In the genomic region with DNA sequence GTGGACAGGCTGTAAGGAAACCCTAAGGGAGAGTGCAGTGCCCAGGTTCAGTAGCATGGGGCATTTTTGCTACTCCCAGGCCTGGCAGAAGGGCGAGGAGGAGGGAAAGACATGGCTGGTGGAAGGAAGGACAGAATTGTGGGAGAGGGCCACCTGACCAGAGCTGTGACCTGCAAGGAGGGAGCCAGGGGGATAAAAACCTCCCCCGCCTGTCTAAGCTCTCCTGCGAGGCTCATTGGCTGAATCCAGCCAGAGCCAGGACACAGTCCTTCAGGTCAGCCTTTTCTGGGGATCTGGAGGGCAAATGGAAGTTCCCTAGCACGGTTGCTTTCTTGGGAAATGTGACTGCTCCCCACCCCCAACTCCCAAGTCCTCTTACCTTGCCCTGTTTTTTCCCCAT, we compare ENCODE assay signal across 13 cellular contexts. TPM values are rescaled to one million over a fixed set of nuclear protein-coding genes. Genes with fewer than 3 reads are reported as not detected.
DNase-seq lines count a peak whose midpoint lies in the region; ATAC-seq and TF ChIP-seq lines count a peak whose summit lies in the region.
"Had no signal": no experiment of that assay in that cellular context is flagged by ENCODE, and none has a peak within 500 bp of the region (broad histone marks: within the 10 kb centered on the region; RNA-seq: fewer than 3 reads in every experiment).

No MANE protein-coding gene starts in this region.

- ATAC-seq in activated CD4-positive, alpha-beta T cell treated with anti-CD3 and anti-CD28 coated beads for 36 hours, result no peak
- ATAC-seq in activated B cell treated with CpG ODN at 0.5 μM for 24 hours (ENCODE audit: low read depth), result no peak
- no peak for ATAC-seq in GM18517 (IDR thresholded peaks at IDR 0.05; ENCODE audit: unreplicated experiment)
- ATAC-seq in GM18868 (IDR thresholded peaks at IDR 0.05; ENCODE audit: unreplicated experiment), result no peak

- no peaks in the 10 kb centered on the region for H3K27me3 Mint-ChIP-seq in activated CD4-positive, alpha-beta T cell treated with anti-CD3 and anti-CD28 coated beads for 36 hours
- H3K27me3 Mint-ChIP-seq in activated B cell treated with CpG ODN at 0.5 μM for 24 hours, result no peaks in the 10 kb centered on the region

- 86% methylated on average over 4 of the region's 4 CpGs for WGBS in mesenchymal stem cell
- WGBS in suprapubic skin, result 89% methylated on average over 4 of the region's 4 CpGs

- peak overlapping the region; percentile 71 for H2BK15ac ChIP-seq in mesenchymal stem cell (ENCODE audit: low read depth, poor library complexity, severe bottlenecking)

- H3K27me3 ChIP-seq in mesenchymal stem cell (ENCODE audit: control insufficient read depth in 1 of 2, insufficient read depth in 1 of 2, low read length in 2 of 2) (no peaks in the 10 kb centered on the region), suprapubic skin (no peaks in the 10 kb centered on the region), Karpas-422 (ENCODE audit: low read length) (peaks cover 2% of the 10 kb centered on the region; the same call in 1 of the 2 replicates)

- H3K27ac ChIP-seq in mesenchymal stem cell (ENCODE audit: low read length, poor library complexity, severe bottlenecking) (no peak overlapping the region), suprapubic skin (peak overlapping the region; percentile 82), Karpas-422 (ENCODE audit: low read length) (no peak overlapping the region)

- TF ChIP-seq POLR2A in suprapubic skin (IDR thresholded peaks at IDR 0.05), result no peak

- H3K4me3 ChIP-seq in mesenchymal stem cell (ENCODE audit: insufficient read depth in 1 of 2, low read depth in 1 of 2, low read length in 2 of 2) (no peak overlapping the region), suprapubic skin (no peak overlapping the region), Karpas-422 (ENCODE audit: low read length) (no peak overlapping the region)

- no peaks in the 10 kb centered on the region for H3K9me2 ChIP-seq in Karpas-422 (replicated peaks; ENCODE audit: insufficient read depth, low read length)

- no peaks in the 10 kb centered on the region for H4K20me1 ChIP-seq in Karpas-422 (ENCODE audit: insufficient read depth, low read depth, low read length)

- peaks cover 43% of the 10 kb centered on the region for H3K4me1 Mint-ChIP-seq in activated CD4-positive, alpha-beta T cell treated with anti-CD3 and anti-CD28 coated beads for 36 hours
- H3K4me1 Mint-ChIP-seq in activated B cell treated with CpG ODN at 0.5 μM for 24 hours, result peaks cover 73% of the 10 kb centered on the region

- POLR2A ChIA-PET in activated CD4-positive, alpha-beta T cell treated with anti-CD3 and anti-CD28 coated beads for 36 hours (lab: Charles Lee), result no interaction called here
- POLR2A ChIA-PET in activated B cell treated with CpG ODN at 0.5 μM for 24 hours (lab: Charles Lee), result no interaction called here

- intact Hi-C loops in activated CD4-positive, alpha-beta T cell treated with anti-CD3 and anti-CD28 coated beads for 36 hours (cut with DNase I, micrococcal nuclease), result loop anchor here in 1 of 2 experiments (10.0 kb wide), 2 partner anchors 454 to 896 kb away; partner anchors contain the start of gene DENND4A
- intact Hi-C loops in activated B cell treated with CpG ODN at 0.5 μM for 24 hours (cut with micrococcal nuclease), result loop anchor here (10.0 kb wide), 1 partner anchor 1704 kb away; no protein-coding TSS in a partner anchor

- H3K4me2 ChIP-seq in mesenchymal stem cell (ENCODE audit: low read length, poor library complexity, severe bottlenecking) (no peak overlapping the region), Karpas-422 (ENCODE audit: low read depth, low read length, poor library complexity, severe bottlenecking) (no peak overlapping the region)

- peak overlapping the region in 1 of 2 experiments; percentile 27 for H2BK12ac ChIP-seq in mesenchymal stem cell (ENCODE audit: low read length in 2 of 2)

- no peak overlapping the region for H3K23ac ChIP-seq in mesenchymal stem cell (ENCODE audit: low read length in 2 of 2)

- no peak overlapping the region for H3K4me3 Mint-ChIP-seq in activated CD4-positive, alpha-beta T cell treated with anti-CD3 and anti-CD28 coated beads for 36 hours
- no peak overlapping the region for H3K4me3 Mint-ChIP-seq in activated B cell treated with CpG ODN at 0.5 μM for 24 hours

- DNase-seq in activated CD4-positive, alpha-beta T cell treated with anti-CD3 and anti-CD28 coated beads for 36 hours, result no peak
- DNase-seq in activated CD4-positive, alpha-beta T cell treated with anti-CD3 and anti-CD28 coated beads, Interleukin-2, amount 50 U/mL, for 48 hours, result no peak
- no peak for DNase-seq in activated B cell treated with CpG ODN at 0.5 μM for 24 hours
- no peak for DNase-seq in mesenchymal stem cell
- no peak for DNase-seq in suprapubic skin (ENCODE audit: low spot score in 2 of 2)
- no peak for DNase-seq in Karpas-422
- DNase-seq: activated CD4-positive, CD25-positive, alpha-beta regulatory T cell treated with anti-CD3 and anti-CD28 coated beads, Interleukin-2, amount 50 U/mL, for 72 hours; midbrain; NCI-H1694 treated with DMSO at 0.1 percent for 48 hours; NCI-H510A treated with DMSO at 0.1 percent for 48 hours; trophoblast cell had no signal

- H3K9ac ChIP-seq in mesenchymal stem cell (ENCODE audit: low read length) (peak overlapping the region; percentile 85), Karpas-422 (ENCODE audit: low read length) (no peak overlapping the region)

- H4K91ac ChIP-seq in mesenchymal stem cell (ENCODE audit: low read length), result peak overlapping the region; percentile 69

- H3K4ac ChIP-seq in mesenchymal stem cell (ENCODE audit: low read depth in 1 of 2, low read length in 2 of 2), result peak overlapping the region in 1 of 2 experiments; percentile 93

- H3K9me3 ChIP-seq in mesenchymal stem cell (ENCODE audit: control insufficient read depth, low read length), result peaks cover 14% of the 10 kb centered on the region
- H3K9me3 ChIP-seq in suprapubic skin, result peaks cover 3% of the 10 kb centered on the region
- peaks cover 11% of the 10 kb centered on the region for H3K9me3 ChIP-seq in Karpas-422 (ENCODE audit: low read length)

- H2AFZ ChIP-seq in mesenchymal stem cell (ENCODE audit: low read depth, low read length) (no peak overlapping the region), Karpas-422 (ENCODE audit: low read length) (no peak overlapping the region)

- no peak overlapping the region for H4K8ac ChIP-seq in mesenchymal stem cell (ENCODE audit: low read length)

- peaks cover 9% of the 10 kb centered on the region for H3K36me3 Mint-ChIP-seq in activated CD4-positive, alpha-beta T cell treated with anti-CD3 and anti-CD28 coated beads for 36 hours (ENCODE audit: low read depth)
- H3K36me3 Mint-ChIP-seq in activated B cell treated with CpG ODN at 0.5 μM for 24 hours (ENCODE audit: low read depth), result no peaks in the 10 kb centered on the region

- CTCF ChIA-PET in activated CD4-positive, alpha-beta T cell treated with anti-CD3 and anti-CD28 coated beads for 36 hours (lab: Charles Lee), result no interaction called here
- CTCF ChIA-PET in activated B cell treated with CpG ODN at 0.5 μM for 24 hours (lab: Charles Lee), result no interaction called here

- TF ChIP-seq CTCF in activated B cell treated with CpG ODN at 0.5 μM for 24 hours (IDR thresholded peaks at IDR 0.05) (no peak), suprapubic skin (IDR thresholded peaks at IDR 0.05) (no peak)

- no peak for TF ChIP-seq EP300 in suprapubic skin (IDR thresholded peaks at IDR 0.05)

- peaks cover 6% of the 10 kb centered on the region for H3K9me3 Mint-ChIP-seq in activated CD4-positive, alpha-beta T cell treated with anti-CD3 and anti-CD28 coated beads for 36 hours (ENCODE audit: low read depth)
- no peaks in the 10 kb centered on the region for H3K9me3 Mint-ChIP-seq in activated B cell treated with CpG ODN at 0.5 μM for 24 hours

- no peaks in the 10 kb centered on the region for H3K79me2 ChIP-seq in Karpas-422 (ENCODE audit: low read length)

- H2BK120ac ChIP-seq in mesenchymal stem cell (ENCODE audit: low read depth, low read length), result peak overlapping the region; percentile 24

- peak overlapping the region; percentile 14 for H3K27ac Mint-ChIP-seq in activated CD4-positive, alpha-beta T cell treated with anti-CD3 and anti-CD28 coated beads for 36 hours
- peak overlapping the region; percentile 99 for H3K27ac Mint-ChIP-seq in activated B cell treated with CpG ODN at 0.5 μM for 24 hours

- H3K79me1 ChIP-seq in mesenchymal stem cell (replicated peaks; ENCODE audit: low read length, poor library complexity, severe bottlenecking), result no peaks in the 10 kb centered on the region

- peaks cover 23% of the 10 kb centered on the region for H3K4me1 ChIP-seq in mesenchymal stem cell (ENCODE audit: control insufficient read depth, insufficient read depth, low read depth, low read length)
- peaks cover 50% of the 10 kb centered on the region for H3K4me1 ChIP-seq in suprapubic skin
- peaks cover 30% of the 10 kb centered on the region for H3K4me1 ChIP-seq in Karpas-422 (ENCODE audit: low read length)

- H2AK5ac ChIP-seq in mesenchymal stem cell (ENCODE audit: low read length, severe bottlenecking), result no peak overlapping the region

- no peak overlapping the region for H3K14ac ChIP-seq in mesenchymal stem cell (ENCODE audit: low read length in 2 of 2)

- H2BK5ac ChIP-seq in mesenchymal stem cell (ENCODE audit: low read depth, low read length, poor library complexity, severe bottlenecking), result no peak overlapping the region

- peak overlapping the region; percentile 95 to 98 for H3K18ac ChIP-seq in mesenchymal stem cell (ENCODE audit: low read depth in 1 of 2, low read length in 2 of 2)

- no peaks in the 10 kb centered on the region for H3K36me3 ChIP-seq in mesenchymal stem cell (ENCODE audit: control insufficient read depth in 1 of 2, insufficient read depth in 2 of 2, low read depth in 1 of 2, low read length in 2 of 2)
- no peaks in the 10 kb centered on the region for H3K36me3 ChIP-seq in suprapubic skin
- H3K36me3 ChIP-seq in Karpas-422 (ENCODE audit: insufficient read depth, low read length), result no peaks in the 10 kb centered on the region

RNA-seq across cellular contexts. Expression of gene ANKDD1A, which starts 13.3 kb away (rescaled TPM):
- total RNA-seq in activated CD4-positive, alpha-beta T cell treated with anti-CD3 and anti-CD28 coated beads for 36 hours, result 1 to 10 TPM in 1 of 2 experiments, under 1 TPM in 1; 0.81 to 1.0 TPM
- total RNA-seq in activated B cell treated with CpG ODN at 0.5 μM for 24 hours, result 3.7 and 3.9 TPM in 2 replicates
- polyA plus RNA-seq in mesenchymal stem cell (2013, experiment 1 of 2), result 2.1 TPM
- polyA plus RNA-seq in mesenchymal stem cell (2013, experiment 2 of 2), result 2.1 TPM
- 1 to 10 TPM; 2.1 to 3.6 (median 2.8) TPM for total RNA-seq in suprapubic skin
- 1.8 TPM in 2 replicates for total RNA-seq in Karpas-422 (2014; rRNA removed; shearing (Covaris generic); ENCODE audit: low replicate concordance)

RNA-seq across cellular contexts. Expression of gene PLEKHO2, which starts 56.7 kb away (rescaled TPM):
- total RNA-seq in activated CD4-positive, alpha-beta T cell treated with anti-CD3 and anti-CD28 coated beads for 36 hours, result 10 to 100 TPM; 11.4 to 13.3 TPM
- total RNA-seq in activated B cell treated with CpG ODN at 0.5 μM for 24 hours, result 36.5 and 38.1 TPM in 2 replicates
- 16.3 TPM for polyA plus RNA-seq in mesenchymal stem cell (2013, experiment 1 of 2)
- 17.0 TPM for polyA plus RNA-seq in mesenchymal stem cell (2013, experiment 2 of 2)
- 10 to 100 TPM in 1 of 4 donors, 1 to 10 TPM in 3; 6.7 to 13.8 (median 8.0) TPM for total RNA-seq in suprapubic skin
- total RNA-seq in Karpas-422 (2014; rRNA removed; shearing (Covaris generic); ENCODE audit: low replicate concordance), result 10.1 and 18.0 TPM in 2 replicates
